In genomic region chr7:142873281-142873784, GRCh38 we compare ENCODE assay signal across 8 cellular contexts. TPM values are rescaled to one million over a fixed set of nuclear protein-coding genes. Genes with fewer than 3 reads are reported as not detected.
DNase-seq lines count a peak whose midpoint lies in the region; ATAC-seq, FAIRE-seq and TF ChIP-seq lines count a peak whose summit lies in the region.

No MANE protein-coding gene starts in this region.

- in situ Hi-C loops in G401 (cut with HindIII; ENCODE audit: low sequenced_read_pairs): loop anchor here (25.0 kb wide), 1 partner anchor 339 kb away; the partner anchor contains the start of gene TAS2R40

- TF ChIP-seq CTCF in D721Med (IDR thresholded peaks at IDR 0.05; ENCODE audit: insufficient read depth, missing control alignments) (peak; percentile 29), KMS-11 (conservative IDR thresholded peaks at IDR 0.05; ENCODE audit: low read depth, low read length) (peak; percentile 87), nephron (IDR thresholded peaks at IDR 0.05; ENCODE audit: unreplicated experiment in 3 of 3) (peak; percentile 8 to 21 (median 18))

- H3K36me3 Mint-ChIP-seq in nephron (ENCODE audit: low read depth): peaks cover 19% of the 10 kb centered on the region

- H3K36me3 ChIP-seq in KMS-11 (ENCODE audit: insufficient read depth): no peaks in the 10 kb centered on the region

- no peaks in the 10 kb centered on the region for H3K9me3 Mint-ChIP-seq in nephron

- H3K4me2 ChIP-seq in KMS-11: no peak overlapping the region

- H3K79me2 ChIP-seq in KMS-11 (ENCODE audit: insufficient read depth, low read depth): no peaks in the 10 kb centered on the region

- H4K20me1 ChIP-seq in KMS-11 (ENCODE audit: insufficient read depth): no peaks in the 10 kb centered on the region

- no peak overlapping the region for H3K27ac Mint-ChIP-seq in nephron

- no peak overlapping the region for H3K9ac ChIP-seq in KMS-11

- peak; percentile 59 for ATAC-seq in GM19397 (IDR thresholded peaks at IDR 0.05; ENCODE audit: unreplicated experiment)
- ATAC-seq in HG03025 (IDR thresholded peaks at IDR 0.05; ENCODE audit: low FRiP score, unreplicated experiment): no peak

- H3K4me1 Mint-ChIP-seq in nephron: no peaks in the 10 kb centered on the region

- DNase-seq in D721Med (ENCODE audit: insufficient read length, low spot score) (no peak), cerebellar nuclear complex (lab: John Stamatoyannopoulos, UW) (no peak), G401 (ENCODE audit: low spot score) (no peak)

- peak overlapping the region; percentile 24; the same call in 1 of the 2 replicates for H2AFZ ChIP-seq in KMS-11 (ENCODE audit: low read depth)

- no peak overlapping the region for H3K27ac ChIP-seq in KMS-11
- peak overlapping the region; percentile 34 for H3K27ac ChIP-seq in angular gyrus (ENCODE audit: low read depth, low read length)

- H3K27me3 Mint-ChIP-seq in nephron (ENCODE audit: low read depth): peaks cover 12% of the 10 kb centered on the region

- H3K4me1 ChIP-seq in KMS-11 (ENCODE audit: low read depth, poor library complexity, severe bottlenecking): no peaks in the 10 kb centered on the region

- no peak overlapping the region for H3K4me3 ChIP-seq in KMS-11 (IDR thresholded peaks at IDR 0.05; ENCODE audit: insufficient read depth, low read depth, low read length)

- no peak overlapping the region for H3K4me3 Mint-ChIP-seq in nephron

- H3K27me3 ChIP-seq in KMS-11 (ENCODE audit: insufficient read depth, low read depth): no peaks in the 10 kb centered on the region

- no peak for FAIRE-seq in D721Med (lab: Jason Lieb, UNC)

RNA-seq across cellular contexts. Expression of gene TRPV6, which starts 12.2 kb away (rescaled TPM):
- total RNA-seq in G401 (2014; rRNA removed; shearing (Covaris generic)): not detected in 2 replicates

RNA-seq across cellular contexts. Expression of gene EPHB6, which starts 18.5 kb away (rescaled TPM):
- not detected in 2 replicates for total RNA-seq in G401 (2014; rRNA removed; shearing (Covaris generic))

Comparison
In these comparisons a context has a peak if more than half of its experiments do, and no peak if none do; other contexts are left out.
1. CTCF ChIP-seq: peak in every context shown above with its lines; median percentile 87 in KMS-11; 29 in D721Med; 18 in nephron.